8 cellular contexts compared by ENCODE assay signal in genomic region chr10:69179089-69179742, GRCh38. TPM values are rescaled to one million over a fixed set of nuclear protein-coding genes. Genes with fewer than 3 reads are reported as not detected.
DNase-seq lines count a peak whose midpoint lies in the region; ATAC-seq and TF ChIP-seq lines count a peak whose summit lies in the region.

No MANE protein-coding gene starts in this region.

- peaks cover 13% of the 10 kb centered on the region for H3K4me1 ChIP-seq in OCI-LY3 (ENCODE audit: low read length)
- no peaks in the 10 kb centered on the region for H3K4me1 ChIP-seq in right cardiac atrium (ENCODE audit: control insufficient read depth, insufficient read depth, low read length)
- H3K4me1 ChIP-seq in smooth muscle cell (ENCODE audit: low read depth) = peaks cover 9% of the 10 kb centered on the region

- no peaks in the 10 kb centered on the region for H3K9me3 ChIP-seq in OCI-LY3 (ENCODE audit: insufficient read depth, low read length)
- H3K9me3 ChIP-seq in right cardiac atrium (ENCODE audit: control insufficient read depth, low read length) = no peaks in the 10 kb centered on the region
- H3K9me3 ChIP-seq in smooth muscle cell (replicated peaks; ENCODE audit: low read depth) = no peaks in the 10 kb centered on the region

- ATAC-seq in GM18508 (IDR thresholded peaks at IDR 0.05; ENCODE audit: insufficient read depth, unreplicated experiment) (peak; percentile 14), HG02623 (IDR thresholded peaks at IDR 0.05; ENCODE audit: unreplicated experiment) (peak; percentile 26), right cardiac atrium (peak; percentile 23 to 25), HG03025 (IDR thresholded peaks at IDR 0.05; ENCODE audit: low FRiP score, unreplicated experiment) (no peak)

- TF ChIP-seq CTCF in OCI-LY3 (IDR thresholded peaks at IDR 0.05; ENCODE audit: low read depth, low read length) (no peak), smooth muscle cell (IDR thresholded peaks at IDR 0.05; ENCODE audit: borderline replicate concordance, insufficient read depth, poor library complexity, severe bottlenecking) (no peak)

- intact Hi-C loops in right cardiac atrium (cut with DNase I) = no loop called here

- H3K79me2 ChIP-seq in OCI-LY3 (ENCODE audit: low read length) (peaks cover 53% of the 10 kb centered on the region), smooth muscle cell (ENCODE audit: low read depth) (peaks cover 41% of the 10 kb centered on the region)

- H3K9ac ChIP-seq in OCI-LY3 (ENCODE audit: low read length) (peak overlapping the region; percentile 85), smooth muscle cell (ENCODE audit: low read depth) (peak overlapping the region; percentile 100)

- H4K20me1 ChIP-seq in OCI-LY3 (ENCODE audit: insufficient read depth, low read length) (no peaks in the 10 kb centered on the region), smooth muscle cell (ENCODE audit: low read depth) (no peaks in the 10 kb centered on the region)

- H3K36me3 ChIP-seq in OCI-LY3 (replicated peaks; ENCODE audit: low read depth, low read length) (no peaks in the 10 kb centered on the region), smooth muscle cell (ENCODE audit: low read depth) (no peaks in the 10 kb centered on the region)

- H3F3A ChIP-seq in smooth muscle cell (ENCODE audit: low read depth) = no peaks in the 10 kb centered on the region

- H3K4me2 ChIP-seq in OCI-LY3 (ENCODE audit: low read length) (peak overlapping the region; percentile 70), smooth muscle cell (peak overlapping the region; percentile 98)

- H3K27ac ChIP-seq in OCI-LY3 (ENCODE audit: low read length) (peak overlapping the region; percentile 82; the same call in 1 of the 2 replicates), right cardiac atrium (ENCODE audit: low read length) (no peak overlapping the region), smooth muscle cell (ENCODE audit: low read depth) (peak overlapping the region; percentile 96)

- H3K4me3 ChIP-seq in OCI-LY3 (ENCODE audit: low read length) = peak overlapping the region; percentile 96
- peak overlapping the region; percentile 82 for H3K4me3 ChIP-seq in right cardiac atrium (ENCODE audit: low read length)
- peak overlapping the region; percentile 99 for H3K4me3 ChIP-seq in smooth muscle cell

- peak overlapping the region; percentile 78 for H2AFZ ChIP-seq in OCI-LY3 (ENCODE audit: low read depth, low read length)
- H2AFZ ChIP-seq in smooth muscle cell (ENCODE audit: low read depth) = peak overlapping the region; percentile 78

- 37% methylated on average over 21 of the region's 21 CpGs for WGBS in right cardiac atrium
- 63% methylated on average over 21 of the region's 21 CpGs for WGBS in smooth muscle cell (ENCODE audit: low lambda C conversion rate)

- DNase-seq in activated naive CD4-positive, alpha-beta T cell treated with Interleukin-2 at 50 U/mL for 16 hours = peak; percentile 36
- DNase-seq in right cardiac atrium = peak in 1 of 3 donors; percentile 42
- no peak for DNase-seq in smooth muscle cell (lab: John Stamatoyannopoulos, UW; ENCODE audit: unreplicated experiment)
- DNase-seq in kidney glomerular epithelial cell (lab: John Stamatoyannopoulos, UW) = no peak

- H3K27me3 ChIP-seq in OCI-LY3 (ENCODE audit: low read depth, low read length) = no peaks in the 10 kb centered on the region
- no peaks in the 10 kb centered on the region for H3K27me3 ChIP-seq in right cardiac atrium (ENCODE audit: control insufficient read depth, insufficient read depth)
- no peaks in the 10 kb centered on the region for H3K27me3 ChIP-seq in smooth muscle cell (ENCODE audit: low read depth)

RNA-seq across cellular contexts. Expression of gene SUPV3L1, which starts 0.8 kb away (rescaled TPM):
- 10 to 100 TPM; 29.9 to 38.0 (median 33.5) TPM for total RNA-seq in right cardiac atrium
- polyA plus RNA-seq in right cardiac atrium = 53.5 TPM
- 21.3 and 32.6 TPM in 2 replicates for total RNA-seq in smooth muscle cell
- polyA plus RNA-seq in smooth muscle cell = 20.1 and 21.0 TPM in 2 replicates

RNA-seq across cellular contexts. Expression of gene HKDC1, which starts 40.9 kb away (rescaled TPM):
- under 1 TPM in 2 of 4 donors, not detected in 2; 0.15 to 0.42 TPM for total RNA-seq in right cardiac atrium
- 0.05 TPM for polyA plus RNA-seq in right cardiac atrium
- 0.09 TPM in 1 of 2 replicates, not detected in the other for total RNA-seq in smooth muscle cell
- 0.27 TPM in 1 of 2 replicates, not detected in the other for polyA plus RNA-seq in smooth muscle cell

RNA-seq across cellular contexts. Expression of gene VPS26A, which starts 55.2 kb away (rescaled TPM):
- total RNA-seq in right cardiac atrium (10 to 100 TPM; 29.6 to 40.8 (median 38.7) TPM), smooth muscle cell (28.3 and 46.7 TPM in 2 replicates)
- polyA plus RNA-seq in right cardiac atrium (19.7 TPM), smooth muscle cell (36.8 and 45.4 TPM in 2 replicates)
